20 cellular contexts compared by ENCODE assay signal in genomic region chr19:33158365-33158764, GRCh38. TPM values are rescaled to one million over a fixed set of nuclear protein-coding genes. Genes with fewer than 3 reads are reported as not detected.
DNase-seq lines count a peak whose midpoint lies in the region; ATAC-seq and TF ChIP-seq lines count a peak whose summit lies in the region.
"Had no signal": no experiment of that assay in that cellular context is flagged by ENCODE, and none has a peak within 500 bp of the region (broad histone marks: within the 10 kb centered on the region; RNA-seq: fewer than 3 reads in every experiment).

No MANE protein-coding gene starts in this region.

- no peaks in the 10 kb centered on the region for H3K27me3 Mint-ChIP-seq in natural killer cell treated with Interleukin-12 subunit alpha and Interleukin-12 subunit beta and Interleukin-15 and Interleukin-18, amount 100 ng/mL, for 72 hours
- H3K27me3 Mint-ChIP-seq in natural killer cell (ENCODE audit: low read depth in 2 of 2) (no peaks in the 10 kb centered on the region), T-helper 17 cell (no peaks in the 10 kb centered on the region)

- no peak for DNase-seq in natural killer cell treated with Interleukin-12 subunit alpha and Interleukin-12 subunit beta and Interleukin-15 and Interleukin-18, amount 100 ng/mL, for 72 hours (ENCODE audit: low spot score)
- DNase-seq in natural killer cell (no peak), T-helper 17 cell (no peak), left lung (no peak)
- no peak for DNase-seq in stimulated activated CD4-positive, alpha-beta T cell treated with anti-CD3 and anti-CD28 coated beads, Interleukin-2, amount 100 ng/mL, for 48 hours
- DNase-seq: BE2C, KG1, NCI-H1048, NCI-H1436 treated with DMSO at 0.1 percent for 48 hours, NCI-H2081, NCI-H748 treated with DMSO at 0.1 percent for 48 hours, OCI-M1, RPMI8226, SIG-M5 had no signal

- peak overlapping the region in 1 of 2 donors; percentile 45 for H3K27ac ChIP-seq in left lung

- H3K4me3 ChIP-seq in left lung, result no peak overlapping the region
- H3K4me3 ChIP-seq: GM23338 had no signal

- H3K4me1 Mint-ChIP-seq in natural killer cell treated with Interleukin-12 subunit alpha and Interleukin-12 subunit beta and Interleukin-15 and Interleukin-18, amount 100 ng/mL, for 72 hours (ENCODE audit: low read depth in 2 of 2), result peaks cover 34% of the 10 kb centered on the region in 2 donors
- H3K4me1 Mint-ChIP-seq in natural killer cell, result peaks cover 35 to 44% of the 10 kb centered on the region in 2 donors
- H3K4me1 Mint-ChIP-seq in T-helper 17 cell, result peaks cover 25% of the 10 kb centered on the region
- H3K4me1 Mint-ChIP-seq: GM23338 had no signal

- peaks cover 0 to 43% of the 10 kb centered on the region in 2 donors for H3K4me1 ChIP-seq in left lung
- H3K4me1 ChIP-seq: BE2C had no signal

- H3K27me3 ChIP-seq in left lung, result no peaks in the 10 kb centered on the region
- H3K27me3 ChIP-seq: BE2C had no signal

- H3K4me3 Mint-ChIP-seq in natural killer cell treated with Interleukin-12 subunit alpha and Interleukin-12 subunit beta and Interleukin-15 and Interleukin-18, amount 100 ng/mL, for 72 hours, result peak overlapping the region; percentile 41
- H3K4me3 Mint-ChIP-seq in natural killer cell (no peak overlapping the region), T-helper 17 cell (no peak overlapping the region)
- H3K4me3 Mint-ChIP-seq: GM23338 had no signal

- ATAC-seq in natural killer cell treated with Interleukin-12 subunit alpha and Interleukin-12 subunit beta and Interleukin-15 and Interleukin-18, amount 100 ng/mL, for 72 hours, result no peak
- no peak for ATAC-seq in natural killer cell
- ATAC-seq in T-helper 17 cell, result no peak
- peak; percentile 39 for ATAC-seq in left lung
- ATAC-seq in HG02798 (IDR thresholded peaks at IDR 0.05; ENCODE audit: poor library complexity, unreplicated experiment), result no peak
- ATAC-seq in HG03025 (IDR thresholded peaks at IDR 0.05; ENCODE audit: low FRiP score, unreplicated experiment), result no peak
- ATAC-seq: GM23338, HCT116 had no signal

- H3K9me3 ChIP-seq in T-helper 17 cell (ENCODE audit: control insufficient read depth, low read length, poor library complexity, severe bottlenecking), result no peaks in the 10 kb centered on the region
- H3K9me3 ChIP-seq in left lung, result no peaks in the 10 kb centered on the region
- H3K9me3 ChIP-seq: BE2C had no signal

- intact Hi-C loops in natural killer cell (cut with micrococcal nuclease), result no loop called here
- intact Hi-C loops in left lung (cut with DNase I), result no loop called here

- peak overlapping the region; percentile 62 to 85 for H3K27ac Mint-ChIP-seq in natural killer cell treated with Interleukin-12 subunit alpha and Interleukin-12 subunit beta and Interleukin-15 and Interleukin-18, amount 100 ng/mL, for 72 hours
- peak overlapping the region in 1 of 2 donors; percentile 71 for H3K27ac Mint-ChIP-seq in natural killer cell
- peak overlapping the region; percentile 79 for H3K27ac Mint-ChIP-seq in T-helper 17 cell
- H3K27ac Mint-ChIP-seq: GM23338 had no signal

- no peak for TF ChIP-seq CTCF in natural killer cell (IDR thresholded peaks at IDR 0.05)
- no peak for TF ChIP-seq CTCF in left lung (IDR thresholded peaks at IDR 0.05)

- H3K36me3 Mint-ChIP-seq in natural killer cell treated with Interleukin-12 subunit alpha and Interleukin-12 subunit beta and Interleukin-15 and Interleukin-18, amount 100 ng/mL, for 72 hours, result no peaks in the 10 kb centered on the region
- H3K36me3 Mint-ChIP-seq in natural killer cell (no peaks in the 10 kb centered on the region), T-helper 17 cell (ENCODE audit: low read depth) (no peaks in the 10 kb centered on the region)

- no peaks in the 10 kb centered on the region for H3K36me3 ChIP-seq in left lung
- H3K36me3 ChIP-seq: BE2C had no signal

- no peaks in the 10 kb centered on the region for H3K9me3 Mint-ChIP-seq in natural killer cell treated with Interleukin-12 subunit alpha and Interleukin-12 subunit beta and Interleukin-15 and Interleukin-18, amount 100 ng/mL, for 72 hours
- H3K9me3 Mint-ChIP-seq in natural killer cell, result no peaks in the 10 kb centered on the region

RNA-seq across cellular contexts. Expression of gene WDR88, which starts 26.5 kb away (rescaled TPM):
- total RNA-seq in natural killer cell treated with Interleukin-12 subunit alpha and Interleukin-12 subunit beta and Interleukin-15 and Interleukin-18, amount 100 ng/mL, for 72 hours, result not detected
- not detected for total RNA-seq in natural killer cell
- total RNA-seq in T-helper 17 cell, result not detected
- not detected for total RNA-seq in left lung
- total RNA-seq: Daoy, GM23338, M059J had no signal

RNA-seq across cellular contexts. Expression of gene LRP3, which starts 35.8 kb away (rescaled TPM):
- not detected for total RNA-seq in natural killer cell treated with Interleukin-12 subunit alpha and Interleukin-12 subunit beta and Interleukin-15 and Interleukin-18, amount 100 ng/mL, for 72 hours
- total RNA-seq in natural killer cell, result under 1 TPM in 2 of 3 donors, not detected in 1; 0.33 to 0.38 TPM
- under 1 TPM in 1 of 2 donors, not detected in 1; 0.52 TPM for total RNA-seq in T-helper 17 cell
- total RNA-seq in left lung, result 10 to 100 TPM; 18.1 to 33.5 TPM

Comparison
In these comparisons a context has a peak if more than half of its experiments do, and no peak if none do; other contexts are left out.
1. RNA of gene LRP3, which starts 35.8 kb away (total RNA-seq): 18.1 to 33.5 TPM in left lung; 0.52 TPM in T-helper 17 cell, 0.33 to 0.38 TPM in natural killer cell and not detected in natural killer cell treated with Interleukin-12 subunit alpha and Interleukin-12 subunit beta and Interleukin-15 and Interleukin-18, amount 100 ng/mL, for 72 hours; every median in the first group is over 10 times any median in the second.